8 cellular contexts compared by ENCODE assay signal in genomic region chr19:36141039-36141914, GRCh38. TPM values are rescaled to one million over a fixed set of nuclear protein-coding genes. Genes with fewer than 3 reads are reported as not detected.
DNase-seq lines count a peak whose midpoint lies in the region; ATAC-seq and TF ChIP-seq lines count a peak whose summit lies in the region.

No MANE protein-coding gene starts in this region.

- peak; percentile 85 for ATAC-seq in CD4-positive, alpha-beta T cell (ENCODE audit: poor library complexity)
- ATAC-seq in GM21423 (IDR thresholded peaks at IDR 0.05; ENCODE audit: unreplicated experiment) = peak; percentile 47
- ATAC-seq in natural killer cell = peak; percentile 82 to 88 (median 84)
- ATAC-seq in stimulated activated memory B cell treated with anti-CD40 and anti-IgM and Interleukin-4, amounts not matched to agents 10 μg/mL and 1 μg/mL and 100 μg/mL, for 72 hours = peak; percentile 83

- H3K36me3 Mint-ChIP-seq in CD4-positive, alpha-beta T cell (ENCODE audit: low read depth) = peaks cover 56% of the 10 kb centered on the region
- peaks cover 46% of the 10 kb centered on the region for H3K36me3 Mint-ChIP-seq in activated T-helper 2 cell treated with anti-CD3 and anti-CD28 coated beads, Interferon-gamma antibody, Interleukin-2, Interleukin-4, amounts not matched to agents 10 μg/mL and 5 μg/mL and 100 μg/mL, durations not matched to agents 14 hours and 24 hours and 36 hours (ENCODE audit: low read depth)
- peaks cover 2% of the 10 kb centered on the region for H3K36me3 Mint-ChIP-seq in natural killer cell
- H3K36me3 Mint-ChIP-seq in stimulated activated memory B cell treated with anti-CD40 and anti-IgM and Interleukin-4, amounts not matched to agents 10 μg/mL and 1 μg/mL and 100 μg/mL, for 72 hours = peaks cover 33% of the 10 kb centered on the region

- H3K27ac ChIP-seq in CD4-positive, alpha-beta T cell (ENCODE audit: low read depth, low read length) = no peak overlapping the region
- peak overlapping the region; percentile 98 for H3K27ac ChIP-seq in RWPE1

- no peaks in the 10 kb centered on the region for H3K9me3 ChIP-seq in CD4-positive, alpha-beta T cell (ENCODE audit: control insufficient read depth, low read length)

- H3K27me3 ChIP-seq in CD4-positive, alpha-beta T cell (ENCODE audit: control insufficient read depth, insufficient read depth, low read length) = no peaks in the 10 kb centered on the region

- H3K4me3 ChIP-seq in LNCaP clone FGC (ENCODE audit: low read depth, low read length) (peak overlapping the region; percentile 90), fibroblast of pulmonary artery (replicated peaks; ENCODE audit: low read depth, low read length) (peak overlapping the region; percentile 86)

- intact Hi-C loops in CD4-positive, alpha-beta T cell (cut with DNase I, micrococcal nuclease) = loop anchor here (1.0 to 5.0 kb wide), 4 partner anchors 14 to 87 kb away; partner anchors contain the start of genes THAP8 (in 2 of the 2), WDR62 (in 2 of the 2) and ZNF565 (in 1 of the 2)
- intact Hi-C loops in activated T-helper 2 cell treated with anti-CD3 and anti-CD28 coated beads, Interferon-gamma antibody, Interleukin-2, Interleukin-4, amounts not matched to agents 10 μg/mL and 5 μg/mL and 100 μg/mL, durations not matched to agents 14 hours and 24 hours and 36 hours (cut with micrococcal nuclease) = loop anchor here (1.0 kb wide), 2 partner anchors 26 to 73 kb away; partner anchors contain the start of genes TBCB and ZNF565
- intact Hi-C loops in natural killer cell (cut with micrococcal nuclease) = loop anchor here (1.0 to 2.0 kb wide), 3 partner anchors 26 to 87 kb away; partner anchors contain the start of genes TBCB, THAP8, WDR62 and ZNF146

- DNase-seq in CD4-positive, alpha-beta T cell = peak; percentile 79 to 94 (median 88)
- DNase-seq in LNCaP clone FGC (ENCODE audit: low read depth) (peak; percentile 52), RWPE1 (ENCODE audit: low spot score) (peak; percentile 91), fibroblast of pulmonary artery (ENCODE audit: low read depth) (peak; percentile 83), natural killer cell (peak; percentile 88)
- DNase-seq in activated T-helper 2 cell treated with anti-CD3 and anti-CD28 coated beads, Interferon-gamma antibody, Interleukin-2, Interleukin-4, amounts not matched to agents 10 μg/mL and 5 μg/mL and 100 μg/mL, durations not matched to agents 14 hours and 24 hours and 36 hours (ENCODE audit: low spot score) = peak; percentile 88

- H3K4me3 Mint-ChIP-seq in CD4-positive, alpha-beta T cell = peak overlapping the region; percentile 82
- peak overlapping the region; percentile 94 for H3K4me3 Mint-ChIP-seq in activated T-helper 2 cell treated with anti-CD3 and anti-CD28 coated beads, Interferon-gamma antibody, Interleukin-2, Interleukin-4, amounts not matched to agents 10 μg/mL and 5 μg/mL and 100 μg/mL, durations not matched to agents 14 hours and 24 hours and 36 hours (ENCODE audit: low read depth)
- peak overlapping the region; percentile 96 for H3K4me3 Mint-ChIP-seq in natural killer cell
- peak overlapping the region; percentile 99 for H3K4me3 Mint-ChIP-seq in stimulated activated memory B cell treated with anti-CD40 and anti-IgM and Interleukin-4, amounts not matched to agents 10 μg/mL and 1 μg/mL and 100 μg/mL, for 72 hours

- no peak for TF ChIP-seq CTCF in CD4-positive, alpha-beta T cell (IDR thresholded peaks at IDR 0.05)
- no peak for TF ChIP-seq CTCF in LNCaP clone FGC (IDR thresholded peaks at IDR 0.05; ENCODE audit: control insufficient read depth, extremely low read depth, insufficient read depth)
- TF ChIP-seq CTCF in RWPE1 (conservative IDR thresholded peaks at IDR 0.05; ENCODE audit: low read depth) = no peak
- TF ChIP-seq CTCF in fibroblast of pulmonary artery (IDR thresholded peaks at IDR 0.05; ENCODE audit: low read length, missing control alignments) = no peak
- TF ChIP-seq CTCF in natural killer cell (IDR thresholded peaks at IDR 0.05) = no peak

- POLR2A ChIA-PET in CD4-positive, alpha-beta T cell (lab: Charles Lee) = interaction anchor here (2.0 kb wide), 2 partner anchors 12 to 26 kb away, joined by 22 to 44 read pairs; partner anchors contain the start of genes POLR2I and TBCB
- POLR2A ChIA-PET in RWPE1 (lab: Yijun Ruan, JAX; ENCODE audit: low non-redundant PET) = no interaction called here

- peak overlapping the region; percentile 60 for H3K27ac Mint-ChIP-seq in CD4-positive, alpha-beta T cell
- peak overlapping the region; percentile 74 for H3K27ac Mint-ChIP-seq in activated T-helper 2 cell treated with anti-CD3 and anti-CD28 coated beads, Interferon-gamma antibody, Interleukin-2, Interleukin-4, amounts not matched to agents 10 μg/mL and 5 μg/mL and 100 μg/mL, durations not matched to agents 14 hours and 24 hours and 36 hours
- H3K27ac Mint-ChIP-seq in natural killer cell = peak overlapping the region; percentile 88 to 90
- peak overlapping the region; percentile 98 for H3K27ac Mint-ChIP-seq in stimulated activated memory B cell treated with anti-CD40 and anti-IgM and Interleukin-4, amounts not matched to agents 10 μg/mL and 1 μg/mL and 100 μg/mL, for 72 hours

- peaks cover 22% of the 10 kb centered on the region for H3K4me1 Mint-ChIP-seq in CD4-positive, alpha-beta T cell (ENCODE audit: low read depth)
- H3K4me1 Mint-ChIP-seq in activated T-helper 2 cell treated with anti-CD3 and anti-CD28 coated beads, Interferon-gamma antibody, Interleukin-2, Interleukin-4, amounts not matched to agents 10 μg/mL and 5 μg/mL and 100 μg/mL, durations not matched to agents 14 hours and 24 hours and 36 hours (ENCODE audit: low read depth) = peaks cover 16% of the 10 kb centered on the region
- H3K4me1 Mint-ChIP-seq in natural killer cell = peaks cover 17 to 32% of the 10 kb centered on the region in 2 donors
- peaks cover 28% of the 10 kb centered on the region for H3K4me1 Mint-ChIP-seq in stimulated activated memory B cell treated with anti-CD40 and anti-IgM and Interleukin-4, amounts not matched to agents 10 μg/mL and 1 μg/mL and 100 μg/mL, for 72 hours

- no peaks in the 10 kb centered on the region for H3K9me3 Mint-ChIP-seq in CD4-positive, alpha-beta T cell
- H3K9me3 Mint-ChIP-seq in activated T-helper 2 cell treated with anti-CD3 and anti-CD28 coated beads, Interferon-gamma antibody, Interleukin-2, Interleukin-4, amounts not matched to agents 10 μg/mL and 5 μg/mL and 100 μg/mL, durations not matched to agents 14 hours and 24 hours and 36 hours = no peaks in the 10 kb centered on the region
- no peaks in the 10 kb centered on the region for H3K9me3 Mint-ChIP-seq in natural killer cell
- H3K9me3 Mint-ChIP-seq in stimulated activated memory B cell treated with anti-CD40 and anti-IgM and Interleukin-4, amounts not matched to agents 10 μg/mL and 1 μg/mL and 100 μg/mL, for 72 hours = peaks cover 4% of the 10 kb centered on the region

- H3K27me3 Mint-ChIP-seq in CD4-positive, alpha-beta T cell = no peaks in the 10 kb centered on the region
- H3K27me3 Mint-ChIP-seq in activated T-helper 2 cell treated with anti-CD3 and anti-CD28 coated beads, Interferon-gamma antibody, Interleukin-2, Interleukin-4, amounts not matched to agents 10 μg/mL and 5 μg/mL and 100 μg/mL, durations not matched to agents 14 hours and 24 hours and 36 hours (ENCODE audit: low read depth) = no peaks in the 10 kb centered on the region
- H3K27me3 Mint-ChIP-seq in natural killer cell (ENCODE audit: low read depth in 2 of 2) = no peaks in the 10 kb centered on the region
- no peaks in the 10 kb centered on the region for H3K27me3 Mint-ChIP-seq in stimulated activated memory B cell treated with anti-CD40 and anti-IgM and Interleukin-4, amounts not matched to agents 10 μg/mL and 1 μg/mL and 100 μg/mL, for 72 hours

- CTCF ChIA-PET in CD4-positive, alpha-beta T cell (lab: Charles Lee) = interaction anchor here (1.6 to 2.0 kb wide), 2 partner anchors 14 to 74 kb away, joined by 7 to 15 read pairs; partner anchors contain the start of genes ZNF146 and ZNF565
- CTCF ChIA-PET in RWPE1 (lab: Yijun Ruan, JAX) = no interaction called here

RNA-seq across cellular contexts. Expression of gene CAPNS1, which starts 1.4 kb away (rescaled TPM):
- 100 to 1,000 TPM; 167 to 177 TPM for total RNA-seq in CD4-positive, alpha-beta T cell
- 424 and 431 TPM in 2 replicates for total RNA-seq in activated T-helper 2 cell treated with anti-CD3 and anti-CD28 coated beads, Interferon-gamma antibody, Interleukin-2, Interleukin-4, amounts not matched to agents 10 μg/mL and 5 μg/mL and 100 μg/mL, durations not matched to agents 14 hours and 24 hours and 36 hours
- total RNA-seq in natural killer cell = 100 to 1,000 TPM; 569 to 637 (median 578) TPM

RNA-seq across cellular contexts. Expression of gene COX7A1, which starts 11.0 kb away (rescaled TPM):
- not detected for total RNA-seq in CD4-positive, alpha-beta T cell
- total RNA-seq in activated T-helper 2 cell treated with anti-CD3 and anti-CD28 coated beads, Interferon-gamma antibody, Interleukin-2, Interleukin-4, amounts not matched to agents 10 μg/mL and 5 μg/mL and 100 μg/mL, durations not matched to agents 14 hours and 24 hours and 36 hours = not detected in 2 replicates
- total RNA-seq in natural killer cell = not detected

RNA-seq across cellular contexts. Expression of gene TBCB, which starts 26.0 kb away (rescaled TPM):
- 10 to 100 TPM; 67.5 to 68.0 TPM for total RNA-seq in CD4-positive, alpha-beta T cell
- total RNA-seq in activated T-helper 2 cell treated with anti-CD3 and anti-CD28 coated beads, Interferon-gamma antibody, Interleukin-2, Interleukin-4, amounts not matched to agents 10 μg/mL and 5 μg/mL and 100 μg/mL, durations not matched to agents 14 hours and 24 hours and 36 hours = 143 and 147 TPM in 2 replicates
- total RNA-seq in natural killer cell = 100 to 1,000 TPM; 153 to 180 (median 175) TPM

RNA-seq across cellular contexts. Expression of gene POLR2I, which starts 26.6 kb away (rescaled TPM):
- total RNA-seq in CD4-positive, alpha-beta T cell = 10 to 100 TPM; 29.2 to 31.1 TPM
- total RNA-seq in activated T-helper 2 cell treated with anti-CD3 and anti-CD28 coated beads, Interferon-gamma antibody, Interleukin-2, Interleukin-4, amounts not matched to agents 10 μg/mL and 5 μg/mL and 100 μg/mL, durations not matched to agents 14 hours and 24 hours and 36 hours = 68.9 and 75.3 TPM in 2 replicates
- 10 to 100 TPM; 26.6 to 33.4 (median 31.8) TPM for total RNA-seq in natural killer cell

RNA-seq across cellular contexts. Expression of gene OVOL3, which starts 30.3 kb away (rescaled TPM):
- not detected for total RNA-seq in CD4-positive, alpha-beta T cell
- not detected in 2 replicates for total RNA-seq in activated T-helper 2 cell treated with anti-CD3 and anti-CD28 coated beads, Interferon-gamma antibody, Interleukin-2, Interleukin-4, amounts not matched to agents 10 μg/mL and 5 μg/mL and 100 μg/mL, durations not matched to agents 14 hours and 24 hours and 36 hours
- not detected for total RNA-seq in natural killer cell
